In the genomic region with DNA sequence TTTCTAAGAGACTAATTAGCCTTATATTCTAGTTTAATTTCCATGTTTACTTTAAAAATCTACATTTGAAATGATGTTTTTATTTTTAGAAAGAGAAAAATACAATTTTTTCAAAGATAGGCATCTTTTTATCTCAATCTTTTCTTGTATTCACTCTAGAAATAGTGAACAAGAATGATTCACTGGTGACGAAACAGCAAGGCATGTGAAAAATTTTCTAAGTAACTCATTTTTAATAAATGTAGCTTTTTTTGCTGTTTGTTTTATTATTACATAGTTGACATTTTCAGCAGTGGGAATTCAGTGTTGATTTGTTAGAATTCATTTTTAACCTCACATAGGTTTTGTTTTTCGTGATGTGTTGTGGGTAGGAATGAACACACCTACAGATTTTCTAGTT, we compare ENCODE assay signal across 26 cellular contexts.
DNase-seq lines count a peak whose midpoint lies in the region; ATAC-seq, FAIRE-seq and TF ChIP-seq lines count a peak whose summit lies in the region.
"Had no signal": no experiment of that assay in that cellular context is flagged by ENCODE, and none has a peak within 500 bp of the region (broad histone marks: within the 10 kb centered on the region; RNA-seq: fewer than 3 reads in every experiment).

No MANE protein-coding gene starts in this region.

- POLR2A ChIA-PET in AG04449 (lab: Yijun Ruan, JAX), result no interaction called here

- H3K27ac ChIP-seq in fibroblast of lung (ENCODE audit: insufficient read depth, low read length) (no peak overlapping the region), pancreas (no peak overlapping the region)
- H3K27ac ChIP-seq: C4-2B, cardiac muscle cell, dorsolateral prefrontal cortex, foreskin keratinocyte, neutrophil, transverse colon had no signal

- H3K9me3 ChIP-seq in fibroblast of lung (ENCODE audit: control insufficient read depth, insufficient read depth, low read depth, low read length) (no peaks in the 10 kb centered on the region), pancreas (no peaks in the 10 kb centered on the region)
- H3K9me3 ChIP-seq: neutrophil, transverse colon had no signal

- no peak overlapping the region for H3K4me2 ChIP-seq in fibroblast of lung (ENCODE audit: extremely low read depth, insufficient read depth, low read length)

- peak; percentile 9 for FAIRE-seq in pancreas (lab: Jason Lieb, UNC)
- FAIRE-seq: D721Med, endothelial cell of umbilical vein had no signal

- no peak overlapping the region for H2AFZ ChIP-seq in fibroblast of lung (ENCODE audit: low read length)

- no peaks in the 10 kb centered on the region for H3K27me3 ChIP-seq in fibroblast of lung (ENCODE audit: control insufficient read depth, insufficient read depth, low read length)
- H3K27me3 ChIP-seq in pancreas, result no peaks in the 10 kb centered on the region
- H3K27me3 ChIP-seq: cardiac muscle cell, dorsolateral prefrontal cortex, foreskin keratinocyte, neutrophil, transverse colon had no signal

- H3K4me3 ChIP-seq in AG04449 (ENCODE audit: low read depth, low read length), result no peak overlapping the region
- no peak overlapping the region for H3K4me3 ChIP-seq in fibroblast of lung (replicated peaks in 1 of 4; ENCODE audit: control extremely low read depth in 1 of 4, insufficient read depth in 1 of 4, low read depth in 3 of 4, low read length in 4 of 4)
- H3K4me3 ChIP-seq in pancreas, result no peak overlapping the region
- H3K4me3 ChIP-seq: cardiac muscle cell, dorsolateral prefrontal cortex, transverse colon had no signal

- ATAC-seq in SK-N-SH treated with all-trans-retinoic acid at 6 μM for 48 hours (no peak), pancreas (no peak), HG02642 (IDR thresholded peaks at IDR 0.05; ENCODE audit: poor library complexity, unreplicated experiment) (no peak)
- ATAC-seq: foreskin keratinocyte had no signal

- H3K9ac ChIP-seq in fibroblast of lung (ENCODE audit: insufficient read depth, low read length), result no peak overlapping the region

- no peaks in the 10 kb centered on the region for H3K36me3 ChIP-seq in fibroblast of lung (ENCODE audit: control insufficient read depth, insufficient read depth, low read length)
- H3K36me3 ChIP-seq in pancreas, result no peaks in the 10 kb centered on the region
- H3K36me3 ChIP-seq: cardiac muscle cell, neutrophil, transverse colon had no signal

- no peaks in the 10 kb centered on the region for H4K20me1 ChIP-seq in fibroblast of lung (ENCODE audit: control insufficient read depth, extremely low read depth, insufficient read depth, low read length)

- no peak for TF ChIP-seq CTCF in AG04449 (IDR thresholded peaks at IDR 0.05; ENCODE audit: insufficient read depth, low read length, missing control alignments)
- TF ChIP-seq CTCF in fibroblast of lung (conservative IDR thresholded peaks at IDR 0.05 in 1 of 2, IDR thresholded peaks at IDR 0.05 in 1 of 2; ENCODE audit: low read depth in 1 of 2, low read length in 2 of 2), result no peak
- TF ChIP-seq CTCF in pancreas (IDR thresholded peaks at IDR 0.05), result no peak

- 75 to 88% methylated on average over 2 of the region's 2 CpGs for WGBS in pancreas, 2 donors

- no peaks in the 10 kb centered on the region for H3K79me2 ChIP-seq in fibroblast of lung (ENCODE audit: control insufficient read depth, insufficient read depth, low read length)

- CTCF ChIA-PET in AG04449 (lab: Yijun Ruan, JAX), result no interaction called here

- intact Hi-C loops in pancreas (cut with DNase I), result no loop called here

- DNase-seq in AG04449 (ENCODE audit: low read depth, low spot score) (peak; percentile 14), fibroblast of lung (ENCODE audit: low read depth in 2 of 2) (peak; percentile 41 to 58), pancreas (no peak), NCI-H2029 (lab: John Stamatoyannopoulos, UW) (no peak), activated T-cell treated with anti-CD3 and anti-CD28 coated beads for 4 hours (no peak)
- no peak for DNase-seq in activated naive CD4-positive, alpha-beta T cell (lab: John Stamatoyannopoulos, UW)
- DNase-seq: activated effector memory CD4-positive, alpha-beta T cell treated with Interleukin-2 at 50 U/mL for 16 hours; dorsolateral prefrontal cortex; EL; HFFc6; Karpas-422; kidney glomerular epithelial cell; NCI-H1694 treated with DMSO at 0.1 percent for 48 hours; NCI-H748 treated with DMSO at 0.1 percent for 48 hours; Right ventricle myocardium superior; stimulated activated CD4-positive, alpha-beta T cell treated with anti-CD3 and anti-CD28 coated beads, Interleukin-12 subunit alpha, Interleukin-12 subunit beta, amount 100 ng/mL, for 4 hours; T-helper 1 cell; transverse colon had no signal

- H3K4me1 ChIP-seq in fibroblast of lung (ENCODE audit: control insufficient read depth, extremely low read depth, insufficient read depth, low read length) (no peaks in the 10 kb centered on the region), pancreas (no peaks in the 10 kb centered on the region)
- H3K4me1 ChIP-seq: foreskin keratinocyte, transverse colon had no signal

TF ChIP-seq in SK-N-SH treated with all-trans-retinoic acid at 6 μM for 48 hours, 23 proteins besides CTCF, POLR2A, EP300 and RAD21:
- TF ChIP-seq ISL1 (CRISPR knock-in tag; IDR thresholded peaks at IDR 0.05), result peak; percentile 53
- TF ChIP-seq ZNF70 (CRISPR knock-in tag; IDR thresholded peaks at IDR 0.05), result no peak
TF ChIP-seq in SK-N-SH treated with all-trans-retinoic acid at 6 μM for 48 hours: peak in this region for 1.

Comparison
In these comparisons a context has a peak if more than half of its experiments do, and no peak if none do; other contexts are left out.
1. DNase-seq: peak in AG04449 (single experiment) and fibroblast of lung (2 of 2); none in pancreas (0 of 6), NCI-H2029 (single experiment), activated T-cell treated with anti-CD3 and anti-CD28 coated beads for 4 hours (single experiment) and activated naive CD4-positive, alpha-beta T cell (0 of 4).